14 cellular contexts compared by ENCODE assay signal in genomic region chr15:81182746-81183402, GRCh38. TPM values are rescaled to one million over a fixed set of nuclear protein-coding genes. Genes with fewer than 3 reads are reported as not detected.
DNase-seq lines count a peak whose midpoint lies in the region; ATAC-seq and TF ChIP-seq lines count a peak whose summit lies in the region.
"Had no signal": no experiment of that assay in that cellular context is flagged by ENCODE, and none has a peak within 500 bp of the region (broad histone marks: within the 10 kb centered on the region; RNA-seq: fewer than 3 reads in every experiment).

No MANE protein-coding gene starts in this region.

- no peak for TF ChIP-seq CTCF in CD14-positive monocyte (IDR thresholded peaks at IDR 0.05)
- no peak for TF ChIP-seq CTCF in ascending aorta (IDR thresholded peaks at IDR 0.05)

- H3K9me3 Mint-ChIP-seq in CD14-positive monocyte, result no peaks in the 10 kb centered on the region
- H3K9me3 Mint-ChIP-seq: activated CD4-positive, alpha-beta T cell treated with anti-CD3 and anti-CD28 coated beads, Interleukin-2, amount 10 ng/mL, durations not matched to agents 7 days and 5 days had no signal

- no peaks in the 10 kb centered on the region for H3K27me3 ChIP-seq in ascending aorta
- H3K27me3 ChIP-seq: BLaER1 treated with 17β-estradiol and CSF1 and Interleukin-3, amounts not matched to agents 10 nM and 100 nM had no signal

- no peaks in the 10 kb centered on the region for H3K9me3 ChIP-seq in ascending aorta
- H3K9me3 ChIP-seq: BLaER1 treated with 17β-estradiol and CSF1 and Interleukin-3, amounts not matched to agents 10 nM and 100 nM; HAP-1 had no signal

- peaks cover 18% of the 10 kb centered on the region for H3K4me1 Mint-ChIP-seq in CD14-positive monocyte
- H3K4me1 Mint-ChIP-seq: naive B cell had no signal

- H3K36me3 ChIP-seq in ascending aorta, result no peaks in the 10 kb centered on the region
- H3K36me3 ChIP-seq: BLaER1 treated with 17β-estradiol and CSF1 and Interleukin-3, amounts not matched to agents 10 nM and 100 nM; HAP-1 had no signal

- peaks cover 0 to 2% of the 10 kb centered on the region in 2 donors for H3K4me1 ChIP-seq in ascending aorta
- H3K4me1 ChIP-seq: HAP-1 had no signal

- peak overlapping the region; percentile 14 to 49 for H3K4me3 ChIP-seq in ascending aorta
- H3K4me3 ChIP-seq: BLaER1 treated with 17β-estradiol and CSF1 and Interleukin-3, amounts not matched to agents 10 nM and 100 nM; HAP-1 had no signal

- peaks cover 15 to 24% (median 19%) of the 10 kb centered on the region in 3 donors for H3K27me3 Mint-ChIP-seq in CD14-positive monocyte (ENCODE audit: low read depth in 3 of 3)

- no peak for DNase-seq in CD14-positive monocyte (ENCODE audit: low spot score)
- no peak for DNase-seq in ascending aorta (ENCODE audit: low spot score in 2 of 2)
- DNase-seq in left ventricle myocardium superior, result no peak
- no peak for DNase-seq in sciatic nerve (ENCODE audit: low spot score)
- DNase-seq in stimulated activated CD4-positive, alpha-beta T cell treated with anti-CD3 and anti-CD28 coated beads, Interleukin-4, amount 100 ng/mL, for 1 hour, result no peak
- no peak for DNase-seq in NCI-H526 (lab: John Stamatoyannopoulos, UW)
- DNase-seq: activated CD4-positive, alpha-beta T cell treated with anti-CD3 and anti-CD28 coated beads, Interleukin-2, amount 10 ng/mL, durations not matched to agents 7 days and 5 days; cortex of kidney; naive B cell; stimulated activated naive CD8-positive, alpha-beta T cell treated with anti-CD3 and anti-CD28 coated beads, Interleukin-15, Interleukin-2, amounts not matched to agents 100 U/mL and 50 U/mL, for 24 hours had no signal

- peak overlapping the region in 1 of 2 donors; percentile 21 for H3K27ac ChIP-seq in ascending aorta
- H3K27ac ChIP-seq: BLaER1 treated with 17β-estradiol and CSF1 and Interleukin-3, amounts not matched to agents 10 nM and 100 nM had no signal

- H3K4me3 Mint-ChIP-seq in CD14-positive monocyte, result peak overlapping the region; percentile 61 to 78
- H3K4me3 Mint-ChIP-seq: activated CD4-positive, alpha-beta T cell treated with anti-CD3 and anti-CD28 coated beads, Interleukin-2, amount 10 ng/mL, durations not matched to agents 7 days and 5 days; naive B cell had no signal

- intact Hi-C loops in CD14-positive monocyte (cut with micrococcal nuclease) (loop anchor here in 1 of 2 donors (5.0 kb wide), 1 partner anchor 39 kb away; no protein-coding TSS in a partner anchor), ascending aorta (cut with DNase I) (no loop called here), left ventricle myocardium superior (cut with micrococcal nuclease) (no loop called here), sciatic nerve (cut with DNase I) (no loop called here)

- H3K27ac Mint-ChIP-seq in CD14-positive monocyte, result peak overlapping the region in 3 of 7 donors; percentile 20 to 55 (median 47)
- H3K27ac Mint-ChIP-seq: activated CD4-positive, alpha-beta T cell treated with anti-CD3 and anti-CD28 coated beads, Interleukin-2, amount 10 ng/mL, durations not matched to agents 7 days and 5 days had no signal

- ATAC-seq in left ventricle myocardium superior (peak; percentile 80), sciatic nerve (peak; percentile 84), HG02571 (IDR thresholded peaks at IDR 0.05; ENCODE audit: unreplicated experiment) (no peak), HG03097 (IDR thresholded peaks at IDR 0.05; ENCODE audit: low FRiP score, unreplicated experiment) (no peak)

- H3K36me3 Mint-ChIP-seq in CD14-positive monocyte, result no peaks in the 10 kb centered on the region
- H3K36me3 Mint-ChIP-seq: naive B cell had no signal

RNA-seq across cellular contexts. Expression of gene IL16, which starts 13.8 kb away (rescaled TPM):
- 10 to 100 TPM; 64.8 to 95.1 TPM for polyA plus RNA-seq in CD14-positive monocyte
- total RNA-seq in ascending aorta, result 8.5 TPM
- total RNA-seq in left ventricle myocardium superior, result 5.5 TPM
- total RNA-seq in sciatic nerve, result 54.0 TPM

RNA-seq across cellular contexts. Expression of gene CFAP161, which starts 48.8 kb away (rescaled TPM):
- not detected for polyA plus RNA-seq in CD14-positive monocyte
- total RNA-seq in ascending aorta (not detected), left ventricle myocardium superior (0.94 TPM), sciatic nerve (not detected)
- total RNA-seq: activated CD4-positive, alpha-beta T cell treated with anti-CD3 and anti-CD28 coated beads, Interleukin-2, amount 10 ng/mL, durations not matched to agents 7 days and 5 days had no signal

Comparison
In these comparisons a context has a peak if more than half of its experiments do, and no peak if none do; other contexts are left out.
1. ATAC-seq: peak in left ventricle myocardium superior (single experiment) and sciatic nerve (single experiment); none in HG02571 (single experiment) and HG03097 (single experiment).